ENCODE assay signal across 1 cellular context in genomic region chr21:17455451-17455850, GRCh38.
TF ChIP-seq lines count a peak whose summit lies in the region.

No MANE protein-coding gene starts in this region.

TF ChIP-seq in WTC11, 78 proteins besides CTCF, POLR2A, EP300 and RAD21 (continued from another document):
- TF ChIP-seq E2F1 (CRISPR knock-in tag; IDR thresholded peaks at IDR 0.05) (no peak), CREB1 (CRISPR knock-in tag; IDR thresholded peaks at IDR 0.05) (no peak)
